Comparison of ENCODE assay signal across 10 cellular contexts in the genomic region with DNA sequence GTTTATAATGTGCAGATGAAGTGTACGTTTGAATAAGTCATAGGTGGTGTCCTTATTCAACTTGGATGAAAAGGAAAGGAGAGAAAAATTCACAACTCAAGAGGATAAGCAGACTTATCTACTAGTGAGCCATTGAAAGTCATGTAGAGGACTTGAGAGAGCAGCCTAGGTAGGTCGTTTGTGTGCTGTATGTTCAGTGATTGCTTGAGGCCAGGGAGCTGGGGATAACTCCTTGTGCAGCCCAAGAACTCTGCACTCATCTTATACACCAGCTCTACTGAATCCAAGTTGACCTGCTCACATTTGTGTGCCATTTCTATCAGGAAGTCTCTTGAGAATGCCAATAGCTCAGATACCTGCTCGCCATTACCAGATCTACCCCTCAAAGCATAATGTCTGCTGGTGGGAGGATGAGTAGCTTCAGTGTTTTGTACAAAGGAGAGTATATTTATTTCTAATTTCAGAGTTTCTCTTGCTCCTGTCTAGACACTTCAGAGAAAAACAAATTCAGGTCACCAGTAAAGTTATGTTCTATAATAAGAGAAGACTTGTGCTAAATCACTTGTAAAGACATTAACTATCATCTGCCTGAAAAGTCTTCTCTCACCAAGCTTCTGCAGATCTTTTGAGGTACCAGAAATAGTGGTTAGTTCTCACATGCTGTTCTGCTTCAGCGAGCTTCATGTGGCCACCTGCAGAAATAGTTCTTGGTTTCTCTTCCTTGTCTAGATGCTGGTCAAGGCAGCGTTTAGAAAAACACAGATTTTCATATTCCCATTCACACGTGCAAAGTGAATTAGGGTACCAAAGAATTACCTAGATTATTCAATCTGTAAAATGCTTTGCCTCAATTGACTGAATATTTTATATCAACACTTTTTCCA. TPM values are rescaled to one million over a fixed set of nuclear protein-coding genes. Genes with fewer than 3 reads are reported as not detected.
DNase-seq lines count a peak whose midpoint lies in the region; ATAC-seq, FAIRE-seq and TF ChIP-seq lines count a peak whose summit lies in the region.
"Had no signal": no experiment of that assay in that cellular context is flagged by ENCODE, and none has a peak within 500 bp of the region (broad histone marks: within the 10 kb centered on the region; RNA-seq: fewer than 3 reads in every experiment).

No MANE protein-coding gene starts in this region.

- TF ChIP-seq POLR2A in GM12892 (IDR thresholded peaks at IDR 0.05; ENCODE audit: low read depth, low read length), result no peak

- ATAC-seq in GM19468 (IDR thresholded peaks at IDR 0.05; ENCODE audit: extremely low read depth, unreplicated experiment), result peak; percentile 87
- peak; percentile 80 for ATAC-seq in HG03097 (IDR thresholded peaks at IDR 0.05; ENCODE audit: low FRiP score, unreplicated experiment)
- ATAC-seq in activated naive CD8-positive, alpha-beta T cell treated with anti-CD3 and anti-CD28 coated beads, Interleukin-2, amount 50 U/mL, for 24 hours, result no peak

- H3K36me3 Mint-ChIP-seq in activated naive CD8-positive, alpha-beta T cell treated with anti-CD3 and anti-CD28 coated beads, Interleukin-2, amount 50 U/mL, for 24 hours (ENCODE audit: low read depth), result peaks cover 17% of the 10 kb centered on the region

- DNase-seq in GM12892 (ENCODE audit: insufficient read length), result no peak
- DNase-seq in activated naive CD8-positive, alpha-beta T cell treated with anti-CD3 and anti-CD28 coated beads, Interleukin-2, amount 50 U/mL, for 24 hours, result no peak
- no peak for DNase-seq in cerebellar nuclear complex (lab: John Stamatoyannopoulos, UW)
- no peak for DNase-seq in KG1 (lab: John Stamatoyannopoulos, UW)
- DNase-seq in globus pallidus (ENCODE audit: low spot score), result no peak
- no peak for DNase-seq in OCI-M2 (lab: John Stamatoyannopoulos, UW; ENCODE audit: unreplicated experiment)
- DNase-seq: activated gamma-delta T cell, SHP77 had no signal

- peak; percentile 96 for FAIRE-seq in GM12892 (lab: Jason Lieb, UNC)

- no peaks in the 10 kb centered on the region for H3K27me3 Mint-ChIP-seq in activated naive CD8-positive, alpha-beta T cell treated with anti-CD3 and anti-CD28 coated beads, Interleukin-2, amount 50 U/mL, for 24 hours

- peaks cover 74% of the 10 kb centered on the region for H3K4me1 Mint-ChIP-seq in activated naive CD8-positive, alpha-beta T cell treated with anti-CD3 and anti-CD28 coated beads, Interleukin-2, amount 50 U/mL, for 24 hours

- H3K9me3 Mint-ChIP-seq in activated naive CD8-positive, alpha-beta T cell treated with anti-CD3 and anti-CD28 coated beads, Interleukin-2, amount 50 U/mL, for 24 hours, result no peaks in the 10 kb centered on the region

- H3K27ac Mint-ChIP-seq in activated naive CD8-positive, alpha-beta T cell treated with anti-CD3 and anti-CD28 coated beads, Interleukin-2, amount 50 U/mL, for 24 hours, result peak overlapping the region; percentile 9

- H3K4me3 Mint-ChIP-seq in activated naive CD8-positive, alpha-beta T cell treated with anti-CD3 and anti-CD28 coated beads, Interleukin-2, amount 50 U/mL, for 24 hours, result no peak overlapping the region

RNA-seq across cellular contexts. Expression of a gene that starts 10.8 kb away (rescaled TPM):
- 20.1 TPM for polyA plus RNA-seq in GM12892 (2012; ENCODE audit: missing spikeins)
